In the genomic region with DNA sequence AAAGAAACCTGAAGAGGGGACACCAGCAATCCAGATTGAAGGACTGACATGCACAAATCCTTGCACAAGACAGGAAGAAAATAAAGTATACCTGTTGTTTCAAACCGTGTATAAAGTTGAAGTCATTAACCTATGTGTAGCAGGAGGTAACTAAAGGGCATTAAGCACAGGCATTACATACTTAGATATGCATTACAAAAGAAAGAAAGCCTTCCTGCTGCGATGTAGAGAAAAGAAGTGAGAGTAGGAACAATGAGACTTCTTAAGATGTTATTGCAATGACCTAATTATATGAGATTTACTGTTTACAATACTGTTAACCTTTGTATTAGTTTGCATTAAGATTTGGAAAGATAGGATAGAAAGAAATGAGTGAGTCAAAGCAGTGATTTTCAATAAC, we compare ENCODE assay signal across 23 cellular contexts.
"Had no signal": no experiment of that assay in that cellular context is flagged by ENCODE, and none has a peak within 500 bp of the region (broad histone marks: within the 10 kb centered on the region; RNA-seq: fewer than 3 reads in every experiment).

No MANE protein-coding gene starts in this region.

- H3K27me3 ChIP-seq: breast epithelium, right atrium auricular region, suprapubic skin, tibial artery had no signal

- H3K36me3 ChIP-seq: breast epithelium, right atrium auricular region, suprapubic skin, tibial artery had no signal

- H3K4me1 ChIP-seq: breast epithelium, parathyroid adenoma, right atrium auricular region, suprapubic skin, tibial artery had no signal

- DNase-seq: activated CD4-positive, alpha-beta T cell treated with anti-CD3 and anti-CD28 coated beads for 4 hours; activated CD4-positive, alpha-beta T cell treated with anti-CD3 and anti-CD28 coated beads, Interleukin-2, amount 50 U/mL, for 4 hours; activated CD4-positive, CD25-positive, alpha-beta regulatory T cell; activated naive CD4-positive, alpha-beta T cell; activated T-cell treated with anti-CD3 and anti-CD28 coated beads for 4 hours; activated T-cell treated with anti-CD3 and anti-CD28 coated beads, Interleukin-2, amount 50 U/mL, for 72 hours; central memory CD4-positive, alpha-beta T cell; foreskin fibroblast; head of caudate nucleus; hippocampal formation; midbrain; naive thymus-derived CD4-positive, alpha-beta T cell; occipital lobe; stimulated activated CD4-positive, alpha-beta T cell treated with anti-CD3 and anti-CD28 coated beads, Interleukin-15, amount 100 ng/mL, for 24 hours; stimulated activated naive CD4-positive, alpha-beta T cell; tibial artery had no signal

- H3K79me2 ChIP-seq: parathyroid adenoma had no signal

- H3K4me3 Mint-ChIP-seq: activated T-cell treated with anti-CD3 and anti-CD28 coated beads, Interleukin-2, amount 50 U/mL, for 72 hours; naive thymus-derived CD4-positive, alpha-beta T cell; T-helper 2 cell treated with Interferon-gamma antibody and Interleukin-4, amounts not matched to agents 5 μg/mL and 100 μg/mL, for 36 hours had no signal

- H3K27me3 Mint-ChIP-seq: naive thymus-derived CD4-positive, alpha-beta T cell had no signal

- ATAC-seq: activated naive CD4-positive, alpha-beta T cell treated with anti-CD3 and anti-CD28 coated beads, Interleukin-2, amount 50 U/mL, for 72 hours; activated T-cell treated with anti-CD3 and anti-CD28 coated beads, Interleukin-2, amount 50 U/mL, for 72 hours; esophagus mucosa; naive thymus-derived CD4-positive, alpha-beta T cell had no signal

- H3K4me3 ChIP-seq: breast epithelium, right atrium auricular region, suprapubic skin, tibial artery had no signal

- H2AFZ ChIP-seq: parathyroid adenoma had no signal

- H3K36me3 Mint-ChIP-seq: activated naive CD4-positive, alpha-beta T cell treated with anti-CD3 and anti-CD28 coated beads, Interleukin-2, amount 50 U/mL, for 72 hours had no signal

- H3K27ac Mint-ChIP-seq: activated naive CD4-positive, alpha-beta T cell treated with anti-CD3 and anti-CD28 coated beads, Interleukin-2, amount 50 U/mL, for 72 hours; activated T-cell treated with anti-CD3 and anti-CD28 coated beads, Interleukin-2, amount 50 U/mL, for 72 hours; naive thymus-derived CD4-positive, alpha-beta T cell; T-helper 2 cell treated with Interferon-gamma antibody and Interleukin-4, amounts not matched to agents 5 μg/mL and 100 μg/mL, for 36 hours had no signal

- H3K9ac ChIP-seq: parathyroid adenoma had no signal

- H3K9me3 ChIP-seq: breast epithelium, right atrium auricular region, suprapubic skin, tibial artery had no signal

- H3K4me1 Mint-ChIP-seq: naive thymus-derived CD4-positive, alpha-beta T cell had no signal

- H3K27ac ChIP-seq: breast epithelium, parathyroid adenoma, right atrium auricular region, suprapubic skin, tibial artery had no signal
